Comparison of ENCODE assay signal across 15 cellular contexts in the genomic region with DNA sequence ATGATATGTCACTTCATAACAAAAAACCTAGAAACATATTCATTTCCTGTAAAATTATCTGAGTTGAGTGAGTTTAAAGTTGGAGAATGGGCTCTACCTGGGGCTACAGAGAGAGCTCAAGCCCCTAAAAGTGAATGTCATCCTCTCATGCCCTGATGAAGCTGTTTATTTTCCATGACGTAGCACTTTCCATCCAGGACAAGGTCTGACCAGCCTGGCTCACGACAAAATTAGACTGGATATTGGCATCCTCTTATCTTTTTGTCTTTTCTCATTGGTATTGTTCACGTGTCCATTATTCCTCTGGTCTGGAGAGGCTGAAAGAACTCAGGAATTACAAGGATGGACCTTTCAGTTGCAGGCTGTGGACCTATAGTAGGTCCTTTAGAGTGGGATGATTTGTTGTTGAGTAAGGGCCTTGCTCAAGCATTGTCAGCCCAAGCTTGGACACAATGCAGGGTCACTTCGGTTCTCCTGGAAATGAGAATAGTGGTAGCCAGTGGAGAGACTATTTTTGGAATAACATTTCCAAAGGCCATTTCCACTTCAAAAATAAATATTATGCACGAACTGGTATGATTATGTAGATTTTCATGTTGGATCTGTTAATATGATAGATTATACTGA. TPM values are rescaled to one million over a fixed set of nuclear protein-coding genes. Genes with fewer than 3 reads are reported as not detected.
DNase-seq lines count a peak whose midpoint lies in the region; ATAC-seq, FAIRE-seq and TF ChIP-seq lines count a peak whose summit lies in the region.
"Had no signal": no experiment of that assay in that cellular context is flagged by ENCODE, and none has a peak within 500 bp of the region (broad histone marks: within the 10 kb centered on the region; RNA-seq: fewer than 3 reads in every experiment).

No MANE protein-coding gene starts in this region.

- TF ChIP-seq RAD21 in A549 (conservative IDR thresholded peaks at IDR 0.05 in 1 of 2, IDR thresholded peaks at IDR 0.05 in 1 of 2) (no peak), IMR-90 (IDR thresholded peaks at IDR 0.05; ENCODE audit: low read length) (no peak)

- no peaks in the 10 kb centered on the region for H3K27me3 Mint-ChIP-seq in activated CD4-positive, alpha-beta T cell treated with anti-CD3 and anti-CD28 coated beads, Interleukin-2, amount 10 ng/mL, durations not matched to agents 24 days and 14 days

- no peaks in the 10 kb centered on the region for H3K9me2 ChIP-seq in hepatocyte (replicated peaks; ENCODE audit: insufficient read depth)

- H3K4me3 Mint-ChIP-seq in activated CD4-positive, alpha-beta T cell treated with anti-CD3 and anti-CD28 coated beads, Interleukin-2, amount 10 ng/mL, durations not matched to agents 24 days and 14 days: no peak overlapping the region
- H3K4me3 Mint-ChIP-seq: CD8-positive, alpha-beta memory T cell; IgD-negative memory B cell had no signal

- no peak overlapping the region for H2AK9ac ChIP-seq in IMR-90 (replicated peaks; ENCODE audit: low read depth, low read length, poor library complexity)

- H3K27ac Mint-ChIP-seq in activated CD4-positive, alpha-beta T cell treated with anti-CD3 and anti-CD28 coated beads, Interleukin-2, amount 10 ng/mL, durations not matched to agents 24 days and 14 days: no peak overlapping the region
- H3K27ac Mint-ChIP-seq: CD8-positive, alpha-beta memory T cell; IgD-negative memory B cell had no signal

- no peak overlapping the region for H3K9ac ChIP-seq in IMR-90 (ENCODE audit: low read depth, low read length)
- H3K9ac ChIP-seq: BLaER1, GM23248 had no signal

- H3K9me3 Mint-ChIP-seq in activated CD4-positive, alpha-beta T cell treated with anti-CD3 and anti-CD28 coated beads, Interleukin-2, amount 10 ng/mL, durations not matched to agents 24 days and 14 days: no peaks in the 10 kb centered on the region

- H4K5ac ChIP-seq in IMR-90 (ENCODE audit: low read depth, low read length): no peak overlapping the region

- no peak overlapping the region for H2BK5ac ChIP-seq in IMR-90 (ENCODE audit: low read depth, low read length, poor library complexity, severe bottlenecking)

- H2BK120ac ChIP-seq in IMR-90 (ENCODE audit: low read depth, low read length): no peak overlapping the region

- no peak overlapping the region for H3K23ac ChIP-seq in IMR-90 (ENCODE audit: low read depth, low read length)

- no peaks in the 10 kb centered on the region for H3K4me1 Mint-ChIP-seq in activated CD4-positive, alpha-beta T cell treated with anti-CD3 and anti-CD28 coated beads, Interleukin-2, amount 10 ng/mL, durations not matched to agents 24 days and 14 days
- H3K4me1 Mint-ChIP-seq: CD8-positive, alpha-beta memory T cell; IgD-negative memory B cell had no signal

- H3K18ac ChIP-seq in IMR-90 (ENCODE audit: low read depth, low read length): no peak overlapping the region

- intact Hi-C loops in IMR-90 (cut with micrococcal nuclease): no loop called here
- intact Hi-C loops in activated CD4-positive, alpha-beta T cell treated with anti-CD3 and anti-CD28 coated beads, Interleukin-2, amount 10 ng/mL, durations not matched to agents 24 days and 14 days (cut with micrococcal nuclease): no loop called here

- CTCF ChIA-PET in A549 (lab: Yijun Ruan, JAX): no interaction called here
- CTCF ChIA-PET in IMR-90 (lab: Yijun Ruan, JAX): no interaction called here

- H3K9me1 ChIP-seq in IMR-90 (ENCODE audit: insufficient read depth, low read length): no peaks in the 10 kb centered on the region

- FAIRE-seq in A549 (lab: Jason Lieb, UNC): no peak
- FAIRE-seq in small intestine (lab: Jason Lieb, UNC): no peak
- FAIRE-seq: H54 had no signal

- no peak for TF ChIP-seq EP300 in A549 (IDR thresholded peaks at IDR 0.05)

- H4K20me1 ChIP-seq in IMR-90 (ENCODE audit: insufficient read depth, low read length) (no peaks in the 10 kb centered on the region), hepatocyte (ENCODE audit: insufficient read depth, poor library complexity, severe bottlenecking) (no peaks in the 10 kb centered on the region)

- H3K27ac ChIP-seq in A549 (no peak overlapping the region), IMR-90 (ENCODE audit: insufficient read depth, low read length) (no peak overlapping the region), hepatocyte (peak overlapping the region; percentile 87), small intestine (ENCODE audit: low read depth in 1 of 2, low read length in 1 of 2) (no peak overlapping the region)
- H3K27ac ChIP-seq: BLaER1, GM23248 had no signal

- no peak overlapping the region for H4K8ac ChIP-seq in IMR-90 (ENCODE audit: low read depth in 2 of 2, low read length in 2 of 2)

- in situ Hi-C loops in IMR-90 (cut with MboI; ENCODE audit: low sequenced_read_pairs): no loop called here

- no peak overlapping the region for H3K56ac ChIP-seq in IMR-90 (ENCODE audit: extremely low read depth, insufficient read depth, low read length)

- H4K91ac ChIP-seq in IMR-90 (ENCODE audit: insufficient read depth, low read depth, low read length): no peak overlapping the region

- no peak for DNase-seq in A549 (ENCODE audit: low read depth in 1 of 2, low spot score in 1 of 2)
- DNase-seq in IMR-90: no peak
- DNase-seq in hepatocyte (ENCODE audit: low spot score): no peak
- DNase-seq in small intestine: peak; percentile 27
- no peak for DNase-seq in activated CD4-positive, alpha-beta T cell treated with anti-CD3 and anti-CD28 coated beads, Interleukin-2, amount 10 ng/mL, durations not matched to agents 24 days and 14 days
- no peak for DNase-seq in GF-D8 (lab: John Stamatoyannopoulos, UW)
- DNase-seq: AML-193; Caco-2; CD8-positive, alpha-beta memory T cell; DND-41; GDM1; GM23248 had no signal

- no peaks in the 10 kb centered on the region for H3K79me1 ChIP-seq in IMR-90 (ENCODE audit: low read depth in 1 of 2, low read length in 2 of 2)

- no peak overlapping the region for H2AK5ac ChIP-seq in IMR-90 (ENCODE audit: low read depth, low read length)

- 0% methylated on average over 5 of the region's 5 CpGs for WGBS in A549 (ENCODE audit: missing lambda C conversion rate)
- WGBS in IMR-90 (ENCODE audit: extremely low coverage in 2 of 2, insufficient read length in 1 of 2), 2 experiments: 20% methylated on average over 1 of the region's 5 CpGs; no CpG with 5 or more reads in 1 of the 2 experiments
- 80% methylated on average over 5 of the region's 5 CpGs for WGBS in hepatocyte (ENCODE audit: low lambda C conversion rate, missing lambda C conversion rate)
- 55 to 63% (median 58%) methylated on average over 5 of the region's 5 CpGs for WGBS in small intestine, 3 donors

- H3K36me3 Mint-ChIP-seq in activated CD4-positive, alpha-beta T cell treated with anti-CD3 and anti-CD28 coated beads, Interleukin-2, amount 10 ng/mL, durations not matched to agents 24 days and 14 days (ENCODE audit: low read depth): no peaks in the 10 kb centered on the region
- H3K36me3 Mint-ChIP-seq: CD8-positive, alpha-beta memory T cell; IgD-negative memory B cell had no signal

- H3K27me3 ChIP-seq in IMR-90 (ENCODE audit: control insufficient read depth, insufficient read depth, low read length): no peaks in the 10 kb centered on the region
- H3K27me3 ChIP-seq in hepatocyte: no peaks in the 10 kb centered on the region
- H3K27me3 ChIP-seq in small intestine (ENCODE audit: control insufficient read depth in 2 of 2, insufficient read depth in 2 of 2, low read length in 2 of 2): no peaks in the 10 kb centered on the region

- no peak for TF ChIP-seq CTCF in A549 (IDR thresholded peaks at IDR 0.05)
- TF ChIP-seq CTCF in IMR-90 (conservative IDR thresholded peaks at IDR 0.05; ENCODE audit: low read depth, low read length): no peak
- TF ChIP-seq CTCF in hepatocyte (IDR thresholded peaks at IDR 0.05; ENCODE audit: poor library complexity): no peak

- dilution Hi-C loops in IMR-90 (cut with HindIII; ENCODE audit: low sequenced_read_pairs, unreplicated experiment): no loop called here

- H3K9me3 ChIP-seq in A549 (no peaks in the 10 kb centered on the region), IMR-90 (ENCODE audit: control insufficient read depth, insufficient read depth, low read length) (no peaks in the 10 kb centered on the region), hepatocyte (ENCODE audit: low read depth) (no peaks in the 10 kb centered on the region), small intestine (ENCODE audit: control insufficient read depth, low read depth) (no peaks in the 10 kb centered on the region)
- H3K9me3 ChIP-seq: BLaER1, Caco-2 had no signal

- H2AFZ ChIP-seq in IMR-90 (replicated peaks; ENCODE audit: low read length, poor library complexity): no peak overlapping the region
- no peak overlapping the region for H2AFZ ChIP-seq in hepatocyte
- H2AFZ ChIP-seq: GM23248 had no signal

- H3K36me3 ChIP-seq in IMR-90 (ENCODE audit: control insufficient read depth, insufficient read depth, low read length) (no peaks in the 10 kb centered on the region), hepatocyte (replicated peaks; ENCODE audit: insufficient read depth, low read depth) (no peaks in the 10 kb centered on the region), small intestine (ENCODE audit: control insufficient read depth in 2 of 2, insufficient read depth in 2 of 2, low read length in 2 of 2) (no peaks in the 10 kb centered on the region)
- H3K36me3 ChIP-seq: BLaER1 had no signal

- H3K4me1 ChIP-seq in A549 (no peaks in the 10 kb centered on the region), IMR-90 (ENCODE audit: control insufficient read depth, insufficient read depth, low read length) (no peaks in the 10 kb centered on the region), hepatocyte (ENCODE audit: insufficient read depth) (peaks cover 29% of the 10 kb centered on the region), small intestine (ENCODE audit: control insufficient read depth in 2 of 2, insufficient read depth in 1 of 2, low read depth in 1 of 2, low read length in 1 of 2) (peaks cover 0 to 12% of the 10 kb centered on the region in 2 donors)

- H3K79me2 ChIP-seq in hepatocyte: no peaks in the 10 kb centered on the region

- ATAC-seq in A549: no peak
- no peak for ATAC-seq in IMR-90 (ENCODE audit: low read depth)

- no peak overlapping the region for H3K4me3 ChIP-seq in A549
- H3K4me3 ChIP-seq in IMR-90 (ENCODE audit: insufficient read depth, low read depth, low read length): no peak overlapping the region
- no peak overlapping the region for H3K4me3 ChIP-seq in hepatocyte
- no peak overlapping the region for H3K4me3 ChIP-seq in small intestine (ENCODE audit: low read depth in 1 of 2, low read length in 2 of 2)
- H3K4me3 ChIP-seq: BLaER1, GM23248 had no signal

- no peak overlapping the region for H3K14ac ChIP-seq in IMR-90 (replicated peaks; ENCODE audit: low read depth, low read length)

- H3K4ac ChIP-seq in IMR-90 (ENCODE audit: low read depth, low read length): no peak overlapping the region

- no peak overlapping the region for H3K4me2 ChIP-seq in A549
- no peak overlapping the region for H3K4me2 ChIP-seq in IMR-90 (ENCODE audit: low read depth, low read length)
- no peak overlapping the region for H3K4me2 ChIP-seq in hepatocyte
- H3K4me2 ChIP-seq: BLaER1 had no signal

- TF ChIP-seq POLR2A in A549 (IDR thresholded peaks at IDR 0.05; ENCODE audit: low read length): no peak
- TF ChIP-seq POLR2A in IMR-90 (IDR thresholded peaks at IDR 0.05; ENCODE audit: low read depth, low read length): no peak

- H2BK15ac ChIP-seq in IMR-90 (ENCODE audit: low read depth, low read length): no peak overlapping the region

- BruUV-seq in IMR-90 (replicated peaks; lab: Mats Ljungman, UMichigan): no TSS peak

- POLR2A ChIA-PET in A549 (lab: Yijun Ruan, JAX) (no interaction called here), IMR-90 (lab: Charles Lee; ENCODE audit: unreplicated experiment) (no interaction called here)

- no peak overlapping the region for H2BK20ac ChIP-seq in IMR-90 (ENCODE audit: low read depth, low read length)

RNA-seq across cellular contexts. Expression of gene TDRD15, which starts 24.4 kb away (rescaled TPM):
- polyA plus RNA-seq in A549 (2011; rRNA removed): not detected in 2 replicates
- not detected in 2 replicates for polyA plus RNA-seq in A549 (2012; cell fraction: cytosol; rRNA removed)
- polyA plus RNA-seq in A549 (2012; cell fraction: nucleus; rRNA removed): not detected in 2 replicates
- not detected in 3 replicates for polyA plus RNA-seq in A549 (2017; fragmentation: RNase III; extraction: RNeasy Plus Mini Kit Qiagen cat#74134 plus additional on column Dnase treatment)
- polyA minus RNA-seq in A549 (2011; rRNA and poly(A)+ RNA removed): not detected in 2 replicates
- total RNA-seq in IMR-90 (2012; rRNA removed): not detected in 2 replicates
- polyA plus RNA-seq in IMR-90 (2012; rRNA removed): not detected in 2 replicates
- not detected in 2 replicates for polyA plus RNA-seq in IMR-90 (2012; cell fraction: cytosol; rRNA removed)
- not detected in 2 replicates for polyA plus RNA-seq in IMR-90 (2012; cell fraction: nucleus; rRNA removed; ENCODE audit: low replicate concordance)
- total RNA-seq in hepatocyte: 0.07 and 0.08 TPM in 2 replicates
- not detected in 2 replicates for polyA plus RNA-seq in hepatocyte
- polyA plus RNA-seq in small intestine: not detected
- not detected in 2 replicates for total RNA-seq in activated CD4-positive, alpha-beta T cell treated with anti-CD3 and anti-CD28 coated beads, Interleukin-2, amount 10 ng/mL, durations not matched to agents 24 days and 14 days
- total RNA-seq: Caco-2, GM23248 had no signal
- polyA plus RNA-seq: GM23248 had no signal

RNA-seq across cellular contexts. Expression of gene APOB, which starts 55.5 kb away (rescaled TPM):
- under 0.01 TPM in 1 of 2 replicates, not detected in the other for polyA plus RNA-seq in A549 (2011; rRNA removed)
- not detected in 2 replicates for polyA plus RNA-seq in A549 (2012; cell fraction: cytosol; rRNA removed)
- polyA plus RNA-seq in A549 (2012; cell fraction: nucleus; rRNA removed): not detected in 2 replicates
- polyA plus RNA-seq in A549 (2017; fragmentation: RNase III; extraction: RNeasy Plus Mini Kit Qiagen cat#74134 plus additional on column Dnase treatment): not detected in 3 replicates
- polyA minus RNA-seq in A549 (2011; rRNA and poly(A)+ RNA removed): not detected in 2 replicates
- under 0.01 TPM in 2 replicates for total RNA-seq in IMR-90 (2012; rRNA removed)
- not detected in 2 replicates for polyA plus RNA-seq in IMR-90 (2012; rRNA removed)
- polyA plus RNA-seq in IMR-90 (2012; cell fraction: cytosol; rRNA removed): not detected in 2 replicates
- polyA plus RNA-seq in IMR-90 (2012; cell fraction: nucleus; rRNA removed; ENCODE audit: low replicate concordance): not detected in 2 replicates
- total RNA-seq in hepatocyte: 804 and 814 TPM in 2 replicates
- 123 and 184 TPM in 2 replicates for polyA plus RNA-seq in hepatocyte
- 100 to 1,000 TPM in 2 of 3 donors, 10 to 100 TPM in 1; 14.1 to 140 (median 136) TPM for polyA plus RNA-seq in small intestine
- total RNA-seq in activated CD4-positive, alpha-beta T cell treated with anti-CD3 and anti-CD28 coated beads, Interleukin-2, amount 10 ng/mL, durations not matched to agents 24 days and 14 days: not detected in 2 replicates
- total RNA-seq: CD8-positive, alpha-beta memory T cell; GM23248 had no signal
- polyA plus RNA-seq: CD8-positive, alpha-beta memory T cell; GM23248; IgD-negative memory B cell had no signal

Comparison
In these comparisons a context has a peak if more than half of its experiments do, and no peak if none do; other contexts are left out.
1. RNA of gene APOB, which starts 55.5 kb away (polyA plus RNA-seq): 123 to 184 TPM in hepatocyte and 14.1 to 140 TPM in small intestine; under 0.01 TPM in A549 and not detected in IMR-90; every median in the first group is over 10 times any median in the second.